In genomic region chr12:2769866-2770533, GRCh38 we compare ENCODE assay signal across 20 cellular contexts.
"Had no signal": no experiment of that assay in that cellular context is flagged by ENCODE, and none has a peak within 500 bp of the region (broad histone marks: within the 10 kb centered on the region; RNA-seq: fewer than 3 reads in every experiment).

No MANE protein-coding gene starts in this region.

- H3K4me1 ChIP-seq: uterus had no signal

- H3K27ac ChIP-seq: epithelial cell of prostate, thyroid gland, uterus had no signal

- H3K36me3 ChIP-seq: thyroid gland, uterus had no signal

- H3K9me3 ChIP-seq: thyroid gland, uterus had no signal

- FAIRE-seq: colon had no signal

- DNase-seq: activated B cell treated with CpG ODN at 0.5 μM for 24 hours; activated CD4-positive, alpha-beta memory T cell treated with anti-CD3 and anti-CD28 coated beads for 36 hours; activated CD4-positive, alpha-beta T cell treated with anti-CD3 and anti-CD28 coated beads for 4 hours; activated naive CD4-positive, alpha-beta T cell treated with anti-CD3 and anti-CD28 coated beads for 36 hours; activated naive CD8-positive, alpha-beta T cell treated with anti-CD3 and anti-CD28 coated beads, Interleukin-2, amount 50 U/mL, for 24 hours; activated T-cell treated with anti-CD3 and anti-CD28 coated beads, Interleukin-2, amount 50 U/mL, for 1 hour; anterior cingulate cortex; caudate nucleus; endodermal cell; foreskin melanocyte; head of caudate nucleus; kidney; occipital lobe; stimulated activated CD4-positive, alpha-beta T cell treated with anti-CD3 and anti-CD28 coated beads, Interleukin-12 subunit alpha, Interleukin-12 subunit beta, amount 100 ng/mL, for 4 hours; stimulated activated CD4-positive, alpha-beta T cell treated with anti-CD3 and anti-CD28 coated beads, Interleukin-1b, Interleukin-23, amount 100 ng/mL, for 48 hours; stimulated activated naive CD4-positive, alpha-beta T cell treated with Interleukin-2 at 50 U/mL for 16 hours; thyroid gland; uterus had no signal

- H3K27me3 ChIP-seq: thyroid gland, uterus had no signal

- H3K4me3 ChIP-seq: thyroid gland, uterus had no signal
